In genomic region chr2:195509551-195509950, GRCh38 we compare ENCODE assay signal across 20 cellular contexts.
DNase-seq lines count a peak whose midpoint lies in the region; ATAC-seq and TF ChIP-seq lines count a peak whose summit lies in the region.
"Had no signal": no experiment of that assay in that cellular context is flagged by ENCODE, and none has a peak within 500 bp of the region (broad histone marks: within the 10 kb centered on the region; RNA-seq: fewer than 3 reads in every experiment).

No MANE protein-coding gene starts in this region.

- H3K27me3 ChIP-seq in lower lobe of right lung (ENCODE audit: low read depth), result no peaks in the 10 kb centered on the region

- H3K27me3 Mint-ChIP-seq in activated CD4-positive, alpha-beta T cell treated with anti-CD3 and anti-CD28 coated beads, Interleukin-2, amount 10 ng/mL, durations not matched to agents 7 days and 5 days, result no peaks in the 10 kb centered on the region
- no peaks in the 10 kb centered on the region for H3K27me3 Mint-ChIP-seq in activated CD4-positive, alpha-beta T cell treated with anti-CD3 and anti-CD28 coated beads, Interleukin-2, amount 10 ng/mL, durations not matched to agents 24 days and 14 days
- H3K27me3 Mint-ChIP-seq: CD8-positive, alpha-beta memory T cell; T-cell had no signal

- H3K4me1 ChIP-seq in lower lobe of right lung, result no peaks in the 10 kb centered on the region

- no peak for TF ChIP-seq CTCF in lower lobe of right lung (IDR thresholded peaks at IDR 0.05)

- ATAC-seq in lower lobe of right lung, result peak; percentile 61 to 78
- ATAC-seq: PC-3, T-cell had no signal

- H3K4me1 Mint-ChIP-seq in activated CD4-positive, alpha-beta T cell treated with anti-CD3 and anti-CD28 coated beads, Interleukin-2, amount 10 ng/mL, durations not matched to agents 7 days and 5 days, result peaks cover 12% of the 10 kb centered on the region
- H3K4me1 Mint-ChIP-seq in activated CD4-positive, alpha-beta T cell treated with anti-CD3 and anti-CD28 coated beads, Interleukin-2, amount 10 ng/mL, durations not matched to agents 24 days and 14 days, result peaks cover 12% of the 10 kb centered on the region

- DNase-seq in activated CD4-positive, alpha-beta T cell treated with anti-CD3 and anti-CD28 coated beads, Interleukin-2, amount 10 ng/mL, durations not matched to agents 7 days and 5 days, result no peak
- no peak for DNase-seq in activated CD4-positive, alpha-beta T cell treated with anti-CD3 and anti-CD28 coated beads, Interleukin-2, amount 10 ng/mL, durations not matched to agents 24 days and 14 days
- DNase-seq in MV-4-11 (lab: John Stamatoyannopoulos, UW) (peak; percentile 35), lower lobe of right lung (no peak), NCI-H748 treated with DMSO at 0.1 percent for 48 hours (lab: John Stamatoyannopoulos, UW) (no peak), DMS79 treated with DMSO at 0.1 percent for 48 hours (lab: John Stamatoyannopoulos, UW) (no peak)
- DNase-seq in NK-92 treated with Interleukin-12 subunit alpha and Interleukin-12 subunit beta, amount 100 ng/mL, for 24 hours (lab: John Stamatoyannopoulos, UW), result no peak
- DNase-seq: C1 segment of cervical spinal cord; CD8-positive, alpha-beta memory T cell; DMS 273 treated with DMSO at 0.1 percent for 48 hours; DMS79; Karpas-422; NCI-H1417; NCI-H1694 treated with DMSO at 0.1 percent for 48 hours; NCI-H2081; NCI-H2227 treated with DMSO at 0.1 percent for 48 hours; NCI-H526 treated with DMSO at 0.1 percent for 48 hours; PC-3; T-cell had no signal

- intact Hi-C loops in activated CD4-positive, alpha-beta T cell treated with anti-CD3 and anti-CD28 coated beads, Interleukin-2, amount 10 ng/mL, durations not matched to agents 24 days and 14 days (cut with micrococcal nuclease), result no loop called here
- intact Hi-C loops in lower lobe of right lung (cut with DNase I), result no loop called here

- H3K27ac Mint-ChIP-seq in activated CD4-positive, alpha-beta T cell treated with anti-CD3 and anti-CD28 coated beads, Interleukin-2, amount 10 ng/mL, durations not matched to agents 7 days and 5 days, result peak overlapping the region; percentile 70
- H3K27ac Mint-ChIP-seq in activated CD4-positive, alpha-beta T cell treated with anti-CD3 and anti-CD28 coated beads, Interleukin-2, amount 10 ng/mL, durations not matched to agents 24 days and 14 days, result no peak overlapping the region
- H3K27ac Mint-ChIP-seq: T-cell had no signal

- no peaks in the 10 kb centered on the region for H3K9me3 ChIP-seq in lower lobe of right lung

- peaks cover 44% of the 10 kb centered on the region for H3K9me3 Mint-ChIP-seq in activated CD4-positive, alpha-beta T cell treated with anti-CD3 and anti-CD28 coated beads, Interleukin-2, amount 10 ng/mL, durations not matched to agents 7 days and 5 days
- peaks cover 20% of the 10 kb centered on the region for H3K9me3 Mint-ChIP-seq in activated CD4-positive, alpha-beta T cell treated with anti-CD3 and anti-CD28 coated beads, Interleukin-2, amount 10 ng/mL, durations not matched to agents 24 days and 14 days

- H3K4me3 ChIP-seq in lower lobe of right lung, result no peak overlapping the region

- H3K4me3 Mint-ChIP-seq in activated CD4-positive, alpha-beta T cell treated with anti-CD3 and anti-CD28 coated beads, Interleukin-2, amount 10 ng/mL, durations not matched to agents 7 days and 5 days, result no peak overlapping the region
- H3K4me3 Mint-ChIP-seq in activated CD4-positive, alpha-beta T cell treated with anti-CD3 and anti-CD28 coated beads, Interleukin-2, amount 10 ng/mL, durations not matched to agents 24 days and 14 days, result no peak overlapping the region
- H3K4me3 Mint-ChIP-seq: CD8-positive, alpha-beta memory T cell; T-cell had no signal

- H3K36me3 Mint-ChIP-seq in activated CD4-positive, alpha-beta T cell treated with anti-CD3 and anti-CD28 coated beads, Interleukin-2, amount 10 ng/mL, durations not matched to agents 7 days and 5 days (ENCODE audit: low read depth), result peaks cover 42% of the 10 kb centered on the region
- H3K36me3 Mint-ChIP-seq in activated CD4-positive, alpha-beta T cell treated with anti-CD3 and anti-CD28 coated beads, Interleukin-2, amount 10 ng/mL, durations not matched to agents 24 days and 14 days (ENCODE audit: low read depth), result peaks cover 30% of the 10 kb centered on the region
- H3K36me3 Mint-ChIP-seq: T-cell had no signal

- CTCF ChIA-PET in activated CD4-positive, alpha-beta T cell treated with anti-CD3 and anti-CD28 coated beads, Interleukin-2, amount 10 ng/mL, durations not matched to agents 7 days and 5 days (lab: Charles Lee), result interaction anchor here (0.6 to 1.8 kb wide), 4 partner anchors 10 to 85 kb away, joined by 3 to 5 read pairs (median 3); no protein-coding TSS in a partner anchor

- no peaks in the 10 kb centered on the region for H3K36me3 ChIP-seq in lower lobe of right lung

- H3K27ac ChIP-seq in lower lobe of right lung, result no peak overlapping the region
- H3K27ac ChIP-seq: HL-60 had no signal

- POLR2A ChIA-PET in activated CD4-positive, alpha-beta T cell treated with anti-CD3 and anti-CD28 coated beads, Interleukin-2, amount 10 ng/mL, durations not matched to agents 7 days and 5 days (lab: Charles Lee), result no interaction called here
